Comparison of ENCODE assay signal across 8 cellular contexts in the genomic region with DNA sequence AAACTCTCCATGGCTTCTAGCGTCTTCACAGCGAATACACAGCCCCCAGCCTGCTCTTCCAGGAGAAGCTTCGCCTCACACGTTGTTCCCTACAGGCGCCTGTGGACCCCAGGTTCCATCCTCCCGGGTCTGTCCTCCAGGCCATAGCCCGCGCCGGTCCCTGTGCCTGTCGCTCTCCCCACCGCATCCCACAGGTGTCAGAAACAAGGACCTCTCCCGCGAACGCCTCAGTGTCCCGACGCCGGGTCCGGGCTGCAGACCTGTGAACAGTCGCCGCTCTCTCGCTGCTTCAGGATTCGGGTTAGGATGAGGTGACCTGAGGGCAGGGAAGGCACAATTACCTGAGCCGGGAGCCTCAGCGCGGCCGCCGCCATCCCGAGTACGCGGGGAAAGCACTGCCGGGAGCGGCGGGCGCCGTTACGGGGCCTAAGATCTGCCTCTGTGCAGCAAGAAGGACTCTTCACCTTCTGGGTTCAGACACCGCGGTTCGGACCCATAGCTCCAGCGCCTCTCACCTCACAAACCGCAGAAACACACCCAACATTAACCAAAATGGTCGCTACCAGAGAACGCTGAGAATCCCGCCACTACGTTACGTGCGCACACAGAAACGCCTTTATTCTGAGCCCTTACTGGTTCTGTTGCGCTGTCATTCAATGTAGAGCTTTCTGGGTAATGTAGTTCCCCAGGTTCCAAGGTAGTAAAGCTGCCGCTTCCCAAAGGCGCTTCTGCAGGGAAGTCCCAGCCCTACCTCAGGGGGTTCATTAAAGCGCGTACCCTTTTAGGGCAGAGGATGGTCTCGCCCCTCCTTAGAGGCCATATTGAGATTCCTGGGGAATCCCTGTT. TPM values are rescaled to one million over a fixed set of nuclear protein-coding genes. Genes with fewer than 3 reads are reported as not detected.
DNase-seq lines count a peak whose midpoint lies in the region; ATAC-seq and TF ChIP-seq lines count a peak whose summit lies in the region.

A gene (minus strand): TSS at position 583 of the 846 bp plus-strand sequence. CDS start 1,580 bp downstream, outside the sequence.

- peak within 1 kb of the TSS; percentile 54 to 78 (median 66) for H3K4me3 ChIP-seq in right lobe of liver

- no peaks in the 10 kb centered on the region for H3K27me3 ChIP-seq in right lobe of liver

- peak within 1 kb of the TSS in 1 of 2 donors; percentile 67 for H3K27ac Mint-ChIP-seq in effector memory CD8-positive, alpha-beta T cell

- DNase-seq in DMS 273 (lab: John Stamatoyannopoulos, UW; ENCODE audit: unreplicated experiment) (peak; percentile 96), right lobe of liver (peak; percentile 29 to 77 (median 66))
- DNase-seq in activated CD4-positive, alpha-beta T cell treated with anti-CD3 and anti-CD28 coated beads, Interleukin-2, amount 50 U/mL, for 24 hours (ENCODE audit: low read depth in 1 of 2, low spot score in 1 of 2): peak; percentile 1 to 21
- DNase-seq in effector memory CD8-positive, alpha-beta T cell: peak in 2 of 3 experiments; percentile 4 to 13
- DNase-seq in stimulated activated CD4-positive, alpha-beta T cell treated with anti-CD3 and anti-CD28 coated beads, Interleukin-4, amount 100 ng/mL, for 24 hours: peak; percentile 41

- H3K4me1 ChIP-seq in right lobe of liver: no peaks in the 10 kb centered on the region

- peak within 1 kb of the TSS; percentile 77 to 84 for H3K4me3 Mint-ChIP-seq in effector memory CD8-positive, alpha-beta T cell

- intact Hi-C loops in right lobe of liver (cut with DNase I): no loop called here

- peaks cover 0 to 1% (median 0%) of the 10 kb centered on the region in 4 donors for H3K36me3 ChIP-seq in right lobe of liver

- peaks cover 0 to 6% of the 10 kb centered on the region in 2 donors for H3K27me3 Mint-ChIP-seq in effector memory CD8-positive, alpha-beta T cell

- no peak for TF ChIP-seq POLR2A in right lobe of liver (IDR thresholded peaks at IDR 0.05)

- peak within 1 kb of the TSS in 1 of 3 donors; percentile 29 for H3K27ac ChIP-seq in right lobe of liver

- ATAC-seq in HG03354 (IDR thresholded peaks at IDR 0.05; ENCODE audit: poor library complexity, severe bottlenecking, unreplicated experiment) (peak; percentile 50), right lobe of liver (peak; percentile 98 to 100 (median 100)), GM19463 (IDR thresholded peaks at IDR 0.05; ENCODE audit: unreplicated experiment) (no peak), HG02642 (IDR thresholded peaks at IDR 0.05; ENCODE audit: poor library complexity, unreplicated experiment) (no peak)
- peak; percentile 85 for ATAC-seq in effector memory CD8-positive, alpha-beta T cell (replicated peaks)

- WGBS in right lobe of liver (ENCODE audit: insufficient coverage, low coverage, low lambda C conversion rate, missing lambda C conversion rate): 4% methylated on average over 28 of the region's 54 CpGs

- H3K36me3 Mint-ChIP-seq in effector memory CD8-positive, alpha-beta T cell (ENCODE audit: insufficient read depth): peaks cover 13% of the 10 kb centered on the region

- peaks cover 0 to 5% of the 10 kb centered on the region in 2 donors for H3K4me1 Mint-ChIP-seq in effector memory CD8-positive, alpha-beta T cell (ENCODE audit: low read depth in 2 of 2)

- TF ChIP-seq CTCF in right lobe of liver (IDR thresholded peaks at IDR 0.05): no peak

- H3K9me3 ChIP-seq in right lobe of liver: peaks cover 0 to 7% (median under 1%) of the 10 kb centered on the region in 4 donors

- H3K9me3 Mint-ChIP-seq in effector memory CD8-positive, alpha-beta T cell: peaks cover 20 to 25% of the 10 kb centered on the region in 2 donors

RNA-seq across cellular contexts. Expression of the gene that starts here (rescaled TPM):
- 1 to 10 TPM; 1.0 to 3.7 (median 2.4) TPM for total RNA-seq in right lobe of liver

Comparison
In these comparisons a context has a peak if more than half of its experiments do, and no peak if none do; other contexts are left out.
1. DNase-seq: peak in every context shown above with its lines; median percentile 96 in DMS 273; 66 in right lobe of liver; 41 in stimulated activated CD4-positive, alpha-beta T cell treated with anti-CD3 and anti-CD28 coated beads, Interleukin-4, amount 100 ng/mL, for 24 hours; 11 in activated CD4-positive, alpha-beta T cell treated with anti-CD3 and anti-CD28 coated beads, Interleukin-2, amount 50 U/mL, for 24 hours; 8 in effector memory CD8-positive, alpha-beta T cell.
2. ATAC-seq: peak in HG03354 (single experiment), effector memory CD8-positive, alpha-beta T cell (single experiment) and right lobe of liver (4 of 4); none in GM19463 (single experiment) and HG02642 (single experiment).